Comparison of ENCODE assay signal across 1 cellular context in genomic region chr3:14602006-14602803, GRCh38.
TF ChIP-seq lines count a peak whose summit lies in the region.

No MANE protein-coding gene starts in this region.

TF ChIP-seq in HepG2, 621 proteins besides CTCF, POLR2A, EP300 and RAD21 (continued from another document and continues in another):
- TF ChIP-seq GABPB1 (CRISPR knock-in tag; IDR thresholded peaks at IDR 0.05) (peak; percentile 27; the same call in 1 of the 2 replicates), LRRFIP1 (CRISPR knock-in tag; conservative IDR thresholded peaks at IDR 0.05) (no peak), ZNF546 (CRISPR knock-in tag; conservative IDR thresholded peaks at IDR 0.05) (no peak), PRMT3 (CRISPR knock-in tag; IDR thresholded peaks at IDR 0.05; ENCODE audit: borderline replicate concordance, low read depth) (no peak), WIZ (CRISPR knock-in tag; IDR thresholded peaks at IDR 0.05) (no peak), SMYD3 (CRISPR knock-in tag; IDR thresholded peaks at IDR 0.05) (no peak), ZNF629 (CRISPR knock-in tag; conservative IDR thresholded peaks at IDR 0.05) (no peak), TARDBP (CRISPR knock-in tag; IDR thresholded peaks at IDR 0.05) (no peak), MYC (CRISPR knock-in tag; IDR thresholded peaks at IDR 0.05; ENCODE audit: borderline replicate concordance) (0 out of 2 replicates have a peak, but pooled peaks have one; percentile 19), ZNF331 (CRISPR knock-in tag; IDR thresholded peaks at IDR 0.05) (no peak), HNRNPL (IDR thresholded peaks at IDR 0.05; ENCODE audit: low read depth, low read length) (no peak), HIVEP1 (CRISPR knock-in tag; IDR thresholded peaks at IDR 0.05) (no peak), ZSCAN25 (CRISPR knock-in tag; IDR thresholded peaks at IDR 0.05) (0 out of 2 replicates have a peak, but pooled peaks have one; percentile 46), ZNF20 (CRISPR knock-in tag; IDR thresholded peaks at IDR 0.05) (no peak), HNF4G (IDR thresholded peaks at IDR 0.05; ENCODE audit: borderline replicate concordance, low read depth, low read length) (no peak), HNF4G (CRISPR knock-in tag; IDR thresholded peaks at IDR 0.05; ENCODE audit: borderline replicate concordance, low read depth) (no peak), NFKBIZ (CRISPR knock-in tag; IDR thresholded peaks at IDR 0.05) (no peak), ARID5B (CRISPR knock-in tag; IDR thresholded peaks at IDR 0.05) (no peak), ZNF432 (CRISPR knock-in tag; IDR thresholded peaks at IDR 0.05; ENCODE audit: borderline replicate concordance) (no peak), ZBTB39 (CRISPR knock-in tag; IDR thresholded peaks at IDR 0.05) (no peak), XRCC5 (optimal IDR thresholded peaks at IDR 0.05; ENCODE audit: low read length) (peak; percentile 50), KLF9 (CRISPR knock-in tag; IDR thresholded peaks at IDR 0.05; ENCODE audit: low read depth) (no peak), ZBED4 (CRISPR knock-in tag; IDR thresholded peaks at IDR 0.05; ENCODE audit: borderline replicate concordance) (no peak), RFXANK (CRISPR knock-in tag; IDR thresholded peaks at IDR 0.05) (no peak), MATR3 (CRISPR knock-in tag; IDR thresholded peaks at IDR 0.05) (no peak), ZNF275 (CRISPR knock-in tag; IDR thresholded peaks at IDR 0.05; ENCODE audit: borderline replicate concordance) (no peak), MAX (IDR thresholded peaks at IDR 0.05) (0 out of 2 replicates have a peak, but pooled peaks have one; percentile 13), PLRG1 (conservative IDR thresholded peaks at IDR 0.05) (no peak), POLR2AphosphoS5 (IDR thresholded peaks at IDR 0.05; ENCODE audit: low read depth, low read length) (no peak), ZNF674 (CRISPR knock-in tag; IDR thresholded peaks at IDR 0.05; ENCODE audit: low read depth) (no peak), CCDC6 (CRISPR knock-in tag; IDR thresholded peaks at IDR 0.05) (no peak), ZNF800 (CRISPR knock-in tag; IDR thresholded peaks at IDR 0.05) (peak; percentile 19; the same call in 1 of the 2 replicates), RAD51 (IDR thresholded peaks at IDR 0.05; ENCODE audit: borderline replicate concordance) (no peak), PATZ1 (CRISPR knock-in tag; IDR thresholded peaks at IDR 0.05) (0 out of 2 replicates have a peak, but pooled peaks have one; percentile 14), JARID2 (CRISPR knock-in tag; IDR thresholded peaks at IDR 0.05; ENCODE audit: insufficient replicate concordance) (no peak)
